Comparison of ENCODE assay signal across 12 cellular contexts in the genomic region with DNA sequence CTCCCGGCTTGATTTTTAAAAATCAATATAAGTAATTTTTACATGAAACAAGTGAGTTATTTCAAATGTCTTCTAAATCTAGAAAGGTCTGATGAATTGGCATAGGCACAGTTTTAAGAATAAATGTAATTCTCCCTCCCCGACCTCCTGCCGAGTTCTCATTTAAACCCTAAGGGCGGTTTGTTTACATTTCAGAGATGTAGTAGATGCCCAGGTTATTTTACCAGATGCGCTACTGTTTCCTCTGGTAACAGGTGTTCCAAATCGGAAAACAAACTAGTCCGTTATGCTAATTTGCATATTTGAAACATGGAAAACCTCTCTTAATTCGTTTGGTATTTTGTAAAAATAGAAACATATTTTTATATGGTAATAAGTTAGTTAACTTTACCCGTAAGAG. TPM values are rescaled to one million over a fixed set of nuclear protein-coding genes. Genes with fewer than 3 reads are reported as not detected.
DNase-seq lines count a peak whose midpoint lies in the region; ATAC-seq, FAIRE-seq and TF ChIP-seq lines count a peak whose summit lies in the region.
"Had no signal": no experiment of that assay in that cellular context is flagged by ENCODE, and none has a peak within 500 bp of the region (broad histone marks: within the 10 kb centered on the region; RNA-seq: fewer than 3 reads in every experiment).

No MANE protein-coding gene starts in this region.

- no peak overlapping the region for H2AFZ ChIP-seq in GM12878 (ENCODE audit: control insufficient read depth, low read depth, low read length)

- no peaks in the 10 kb centered on the region for H3K9me3 ChIP-seq in GM12878 (replicated peaks; ENCODE audit: control insufficient read depth, insufficient read depth, low read length)
- H3K9me3 ChIP-seq in spleen: no peaks in the 10 kb centered on the region
- H3K9me3 ChIP-seq in uterus: no peaks in the 10 kb centered on the region
- H3K9me3 ChIP-seq: right atrium auricular region had no signal

- no peak overlapping the region for H2BK15ac ChIP-seq in mesendoderm (replicated peaks; ENCODE audit: low read depth)

- no peak overlapping the region for H3K27ac Mint-ChIP-seq in activated naive CD4-positive, alpha-beta T cell treated with anti-CD3 and anti-CD28 coated beads, Interleukin-2, amount 50 U/mL, for 24 hours

- SMC1A ChIA-PET in GM12878 (lab: Charles Lee; ENCODE audit: uncharacterized antibody, unreplicated experiment): no interaction called here

- TF ChIP-seq CTCF in GM12878 (IDR thresholded peaks at IDR 0.05 in 2 of 3, conservative IDR thresholded peaks at IDR 0.05 in 1 of 3; ENCODE audit: control insufficient read depth in 2 of 3, extremely low read depth in 1 of 3, insufficient read depth in 1 of 3, low read depth in 3 of 3, low read length in 3 of 3): no peak
- no peak for TF ChIP-seq CTCF in spleen (IDR thresholded peaks at IDR 0.05 in 8 of 11, conservative IDR thresholded peaks at IDR 0.05 in 3 of 11)
- TF ChIP-seq CTCF in uterus (IDR thresholded peaks at IDR 0.05): no peak

- no peaks in the 10 kb centered on the region for H3K79me1 ChIP-seq in mesendoderm (ENCODE audit: low read length)

- no peak for DNase-seq in activated naive CD4-positive, alpha-beta T cell treated with anti-CD3 and anti-CD28 coated beads, Interleukin-2, amount 50 U/mL, for 16 hours
- DNase-seq in NCI-H1105 (lab: John Stamatoyannopoulos, UW) (peak; percentile 43), GM12878 (ENCODE audit: low read depth, low spot score) (no peak), spleen (no peak), mesendoderm (no peak), SKM-1 treated with dmso at 0.1 percent for 144 hours (lab: John Stamatoyannopoulos, UW; ENCODE audit: unreplicated experiment) (no peak), uterus (no peak)

- RAD21 ChIA-PET in GM12878 (lab: Charles Lee; ENCODE audit: unreplicated experiment): no interaction called here

- no peaks in the 10 kb centered on the region for H4K20me1 ChIP-seq in GM12878 (ENCODE audit: control insufficient read depth, insufficient read depth)

- POLR2A ChIA-PET in GM12878 (lab: Charles Lee): no interaction called here

- H2BK120ac ChIP-seq in mesendoderm (ENCODE audit: low read depth, low read length): no peak overlapping the region

- H3K4me3 Mint-ChIP-seq in activated naive CD4-positive, alpha-beta T cell treated with anti-CD3 and anti-CD28 coated beads, Interleukin-2, amount 50 U/mL, for 24 hours: peak overlapping the region; percentile 64

- no peak overlapping the region for H3K18ac ChIP-seq in mesendoderm (ENCODE audit: low read length)

- H3K56ac ChIP-seq in mesendoderm (ENCODE audit: low read length): no peak overlapping the region

- no peak for FAIRE-seq in GM12878 (lab: Jason Lieb, UNC)

- H3K4me2 ChIP-seq in GM12878 (ENCODE audit: control insufficient read depth, insufficient read depth) (peak overlapping the region; percentile 78), mesendoderm (ENCODE audit: low read length) (no peak overlapping the region)

- H3K9ac ChIP-seq in GM12878 (ENCODE audit: control insufficient read depth, insufficient read depth, low read length) (no peak overlapping the region), mesendoderm (ENCODE audit: low read length) (no peak overlapping the region)

- no peak overlapping the region for H3K23ac ChIP-seq in mesendoderm (ENCODE audit: low read length)

- no peaks in the 10 kb centered on the region for H3K36me3 ChIP-seq in GM12878 (ENCODE audit: control insufficient read depth in 2 of 2, insufficient read depth in 2 of 2, low read length in 1 of 2)
- H3K36me3 ChIP-seq in spleen: no peaks in the 10 kb centered on the region
- H3K36me3 ChIP-seq in mesendoderm (ENCODE audit: control insufficient read depth, insufficient read depth, low read length): no peaks in the 10 kb centered on the region
- H3K36me3 ChIP-seq in uterus: no peaks in the 10 kb centered on the region
- H3K36me3 ChIP-seq: right atrium auricular region had no signal

- no TSS peak for BruUV-seq in GM12878 (replicated peaks; lab: Mats Ljungman, UMichigan)

- intact Hi-C loops in GM12878 (cut with micrococcal nuclease; ENCODE audit: unreplicated experiment) (no loop called here), spleen (cut with DNase I; ENCODE audit: low total_unique reads) (no loop called here), uterus (cut with DNase I; ENCODE audit: low total_unique reads) (no loop called here)

- CTCF ChIA-PET in GM12878 (lab: Yijun Ruan, JAX): interaction anchor here (1.5 kb wide), 1 partner anchor 19 kb away, joined by 6 read pairs; no protein-coding TSS in a partner anchor

- H3K4me1 Mint-ChIP-seq in activated naive CD4-positive, alpha-beta T cell treated with anti-CD3 and anti-CD28 coated beads, Interleukin-2, amount 50 U/mL, for 24 hours: no peaks in the 10 kb centered on the region

- TF ChIP-seq POLR2A in GM12878 (IDR thresholded peaks at IDR 0.05; ENCODE audit: low read depth, low read length) (no peak), spleen (IDR thresholded peaks at IDR 0.05) (no peak), uterus (IDR thresholded peaks at IDR 0.05) (no peak)

- TF ChIP-seq RAD21 in GM12878 (IDR thresholded peaks at IDR 0.05; ENCODE audit: insufficient read depth, low read depth, low read length): no peak

- H3K27me3 ChIP-seq in GM12878 (replicated peaks in 1 of 2; ENCODE audit: control insufficient read depth in 2 of 2, insufficient read depth in 2 of 2, low read length in 1 of 2) (no peaks in the 10 kb centered on the region), spleen (replicated peaks in 1 of 7) (peaks cover 0 to 4% (median 0%) of the 10 kb centered on the region in 7 donors), mesendoderm (ENCODE audit: insufficient read depth, low read length, poor library complexity) (no peaks in the 10 kb centered on the region), uterus (no peaks in the 10 kb centered on the region)
- H3K27me3 ChIP-seq: right atrium auricular region had no signal

- H4K8ac ChIP-seq in mesendoderm (ENCODE audit: low read depth, low read length): no peak overlapping the region

- H2BK5ac ChIP-seq in mesendoderm (ENCODE audit: low read length): no peak overlapping the region

- H3K4ac ChIP-seq in mesendoderm (ENCODE audit: low read depth, low read length): no peak overlapping the region

- H3K27ac ChIP-seq in GM12878 (ENCODE audit: control insufficient read depth, insufficient read depth): no peak overlapping the region
- no peak overlapping the region for H3K27ac ChIP-seq in spleen
- H3K27ac ChIP-seq in mesendoderm (ENCODE audit: low read depth, low read length): no peak overlapping the region
- no peak overlapping the region for H3K27ac ChIP-seq in uterus
- H3K27ac ChIP-seq: right atrium auricular region had no signal

- no peak for TF ChIP-seq EP300 in GM12878 (IDR thresholded peaks at IDR 0.05; ENCODE audit: borderline replicate concordance in 1 of 2, control insufficient read depth in 1 of 2, low read depth in 2 of 2, low read length in 2 of 2)

- no peak overlapping the region for H4K5ac ChIP-seq in mesendoderm (ENCODE audit: low read length)

- H3K36me3 Mint-ChIP-seq in activated naive CD4-positive, alpha-beta T cell treated with anti-CD3 and anti-CD28 coated beads, Interleukin-2, amount 50 U/mL, for 24 hours: peaks cover 3% of the 10 kb centered on the region

- ATAC-seq in GM12878: peak; percentile 43

- H2AK5ac ChIP-seq in mesendoderm (ENCODE audit: low read length): no peak overlapping the region

- H3K4me3 ChIP-seq in GM12878: peak overlapping the region; percentile 58; the same call in 1 of the 2 replicates
- peak overlapping the region in 5 of 8 donors; percentile 13 to 60 (median 14) for H3K4me3 ChIP-seq in spleen
- H3K4me3 ChIP-seq in mesendoderm (ENCODE audit: low read length): no peak overlapping the region
- H3K4me3 ChIP-seq in uterus: no peak overlapping the region

- no peaks in the 10 kb centered on the region for H3K79me2 ChIP-seq in GM12878 (ENCODE audit: control insufficient read depth, insufficient read depth, low read length)
- H3K79me2 ChIP-seq in mesendoderm (ENCODE audit: control insufficient read depth, insufficient read depth, low read length): no peaks in the 10 kb centered on the region

- peaks cover 4% of the 10 kb centered on the region; the same call in 1 of the 2 replicates for H3K4me1 ChIP-seq in GM12878 (ENCODE audit: control insufficient read depth, insufficient read depth, low read length)
- peaks cover 0 to 7% (median 3%) of the 10 kb centered on the region in 6 donors for H3K4me1 ChIP-seq in spleen
- no peaks in the 10 kb centered on the region for H3K4me1 ChIP-seq in mesendoderm (ENCODE audit: control insufficient read depth, low read depth, low read length)
- H3K4me1 ChIP-seq in uterus: no peaks in the 10 kb centered on the region
- H3K4me1 ChIP-seq: right atrium auricular region had no signal

- peaks cover 7% of the 10 kb centered on the region for H3K27me3 Mint-ChIP-seq in activated naive CD4-positive, alpha-beta T cell treated with anti-CD3 and anti-CD28 coated beads, Interleukin-2, amount 50 U/mL, for 24 hours

- WGBS in GM12878 (ENCODE audit: insufficient coverage, insufficient replicate concordance, low lambda C conversion rate, missing lambda C conversion rate): 49% methylated on average over 9 of the region's 9 CpGs
- 50 to 65% (median 61%) methylated on average over 9 of the region's 9 CpGs for WGBS in spleen, 5 donors
- no CpG with 5 or more reads among the region's 9 CpGs for WGBS in mesendoderm (ENCODE audit: extremely low coverage, insufficient coverage, low lambda C conversion rate)

- in situ Hi-C loops in GM12878 (cut with MboI): no loop called here

- H3K9me3 Mint-ChIP-seq in activated naive CD4-positive, alpha-beta T cell treated with anti-CD3 and anti-CD28 coated beads, Interleukin-2, amount 50 U/mL, for 24 hours: no peaks in the 10 kb centered on the region

RNA-seq across cellular contexts. Expression of a gene that starts 53.8 kb away (rescaled TPM):
- not detected in 2 replicates for total RNA-seq in GM12878 (2013; cell fraction: nucleolus; rRNA removed)
- total RNA-seq in GM12878 (2014; rRNA removed) (not detected in 2 replicates), GM12878 (2014; rRNA removed; fragmentation: Illumina TruSeq; extraction: Trizol) (not detected in 2 replicates), GM12878 (2021) (not detected in 2 replicates), spleen (not detected), uterus (not detected)
- not detected for polyA plus RNA-seq in GM12878 (2011; ENCODE audit: low read depth)
- polyA plus RNA-seq in GM12878 (2011; rRNA removed) (not detected in 2 replicates), GM12878 (2014; fragmentation: Illumina TruSeq; extraction: Trizol) (not detected in 2 replicates), GM12878 (2014; fragmentation: Nextera tagmentation; extraction: Ambion mirVana) (not detected), GM12878 (2014; rRNA removed) (not detected in 2 replicates), GM12878 (2016; fragmentation: Nextera tagmentation; extraction: Ambion mirVana) (not detected), spleen (not detected)
- not detected in 2 replicates for polyA plus RNA-seq in GM12878 (2011; cell fraction: cytosol; rRNA removed)
- polyA plus RNA-seq in GM12878 (2011; cell fraction: nucleus; rRNA removed): not detected in 2 replicates
- polyA plus RNA-seq in GM12878 (2012): not detected in 2 replicates
- polyA minus RNA-seq in GM12878 (2011; rRNA and poly(A)+ RNA removed): not detected in 2 replicates
- polyA minus RNA-seq in GM12878 (2011; cell fraction: cytosol; rRNA and poly(A)+ RNA removed): not detected in 2 replicates
- not detected in 2 replicates for polyA minus RNA-seq in GM12878 (2011; cell fraction: nucleus; rRNA and poly(A)+ RNA removed)
- not detected for polyA plus RNA-seq in mesendoderm (2013, experiment 1 of 2)
- polyA plus RNA-seq in mesendoderm (2013, experiment 2 of 2): not detected
- total RNA-seq: Calu3, H4, kidney epithelial cell, right atrium auricular region had no signal

Comparison
In these comparisons a context has a peak if more than half of its experiments do, and no peak if none do; other contexts are left out.
1. H3K4me3 ChIP-seq: peak in GM12878 (single experiment) and spleen (5 of 8); none in mesendoderm (single experiment) and uterus (0 of 2).